ENCODE assay signal across 2 cellular contexts in the genomic region with DNA sequence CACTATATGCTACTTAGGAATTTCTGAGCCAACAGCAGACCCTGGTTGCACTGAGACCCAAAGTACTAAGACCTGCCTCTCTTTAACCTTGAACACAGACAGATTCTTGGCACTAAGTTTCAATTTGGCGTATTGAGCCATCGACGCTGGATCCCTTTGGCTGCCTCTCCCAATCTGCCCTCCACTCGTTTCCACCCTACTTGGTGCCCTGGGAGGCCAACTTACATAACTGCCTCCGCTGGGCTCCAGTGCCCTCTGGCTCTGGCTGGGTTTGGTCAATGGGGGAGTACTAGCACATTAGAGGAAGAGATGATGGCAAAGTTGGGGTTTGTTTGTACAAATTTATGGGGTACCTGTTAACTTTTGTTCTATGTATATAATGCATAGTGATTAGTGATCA.
TF ChIP-seq lines count a peak whose summit lies in the region.

No MANE protein-coding gene starts in this region.

TF ChIP-seq in A549, 52 proteins besides CTCF, POLR2A, EP300 and RAD21 (continued from another document):
- TF ChIP-seq ATOH8 (CRISPR knock-in tag; IDR thresholded peaks at IDR 0.05; ENCODE audit: low read depth) = no peak

TF ChIP-seq in IMR-90, 13 proteins besides CTCF, POLR2A, EP300 and RAD21 (continued from another document):
- no peak for TF ChIP-seq RCOR1 (IDR thresholded peaks at IDR 0.05; ENCODE audit: insufficient replicate concordance, low read length)
- TF ChIP-seq MAZ (IDR thresholded peaks at IDR 0.05; ENCODE audit: borderline replicate concordance, low read depth, low read length) = no peak
- TF ChIP-seq NFE2L2 (IDR thresholded peaks at IDR 0.05; ENCODE audit: low read depth, low read length) = no peak
- no peak for TF ChIP-seq FOS (IDR thresholded peaks at IDR 0.05; ENCODE audit: low read depth, low read length)
- TF ChIP-seq BHLHE40 (IDR thresholded peaks at IDR 0.05; ENCODE audit: low read depth, low read length) = no peak
- no peak for TF ChIP-seq CHD1 (IDR thresholded peaks at IDR 0.05; ENCODE audit: low read depth, low read length)
- no peak for TF ChIP-seq MAFK (IDR thresholded peaks at IDR 0.05; ENCODE audit: low read depth, low read length)
- TF ChIP-seq, protein P1, sequence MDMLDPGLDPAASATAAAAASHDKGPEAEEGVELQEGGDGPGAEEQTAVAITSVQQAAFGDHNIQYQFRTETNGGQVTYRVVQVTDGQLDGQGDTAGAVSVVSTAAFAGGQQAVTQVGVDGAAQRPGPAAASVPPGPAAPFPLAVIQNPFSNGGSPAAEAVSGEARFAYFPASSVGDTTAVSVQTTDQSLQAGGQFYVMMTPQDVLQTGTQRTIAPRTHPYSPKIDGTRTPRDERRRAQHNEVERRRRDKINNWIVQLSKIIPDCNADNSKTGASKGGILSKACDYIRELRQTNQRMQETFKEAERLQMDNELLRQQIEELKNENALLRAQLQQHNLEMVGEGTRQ (IDR thresholded peaks at IDR 0.05; ENCODE audit: low read depth, low read length) = no peak
- no peak for TF ChIP-seq RFX5 (IDR thresholded peaks at IDR 0.05; ENCODE audit: low read depth, low read length)
